8 cellular contexts compared by ENCODE assay signal in the genomic region with DNA sequence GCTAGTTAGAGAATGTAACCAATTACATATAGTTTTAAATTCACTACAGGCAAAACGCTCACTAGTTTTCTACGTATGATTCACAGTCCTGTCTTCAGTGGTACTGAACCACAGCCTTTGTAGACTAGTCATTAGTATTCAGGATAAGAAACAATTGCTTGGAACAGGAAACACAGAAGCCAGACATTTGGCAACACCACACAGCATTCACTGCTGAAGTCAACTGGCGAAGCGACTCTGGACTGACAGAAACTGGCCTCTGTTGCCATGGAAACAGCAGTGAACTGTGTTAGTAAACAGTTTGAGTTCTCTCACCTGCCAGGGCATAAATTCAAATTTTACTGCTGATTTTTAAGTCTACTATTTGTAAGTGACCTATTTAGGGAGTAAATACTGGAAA. TPM values are rescaled to one million over a fixed set of nuclear protein-coding genes. Genes with fewer than 3 reads are reported as not detected.
DNase-seq lines count a peak whose midpoint lies in the region; ATAC-seq, FAIRE-seq and TF ChIP-seq lines count a peak whose summit lies in the region.

No MANE protein-coding gene starts in this region.

- DNase-seq in DMS153 treated with DMSO at 0.1 percent for 48 hours (lab: John Stamatoyannopoulos, UW; ENCODE audit: unreplicated experiment), result peak; percentile 37
- peak; percentile 20 for DNase-seq in NCI-H187 treated with DMSO at 0.1 percent for 48 hours (lab: John Stamatoyannopoulos, UW)
- peak; percentile 84 to 89 for DNase-seq in dermis microvascular lymphatic vessel endothelial cell (ENCODE audit: low read depth in 2 of 2)
- no peak for DNase-seq in memory B cell (ENCODE audit: low spot score in 2 of 2)
- no peak for DNase-seq in brain microvascular endothelial cell
- DNase-seq in small intestine, result no peak

- no peaks in the 10 kb centered on the region for H3K36me3 Mint-ChIP-seq in memory B cell

- 33 to 48% (median 47%) methylated on average over 4 of the region's 4 CpGs for WGBS in small intestine, 3 donors

- in situ Hi-C loops in brain microvascular endothelial cell (cut with HindIII; ENCODE audit: low pct_ligation_motif_present, low sequenced_read_pairs), result no loop called here

- H3K4me3 ChIP-seq in brain microvascular endothelial cell (ENCODE audit: low read depth, low read length) (no peak overlapping the region), small intestine (ENCODE audit: low read depth in 1 of 2, low read length in 2 of 2) (no peak overlapping the region)

- no peaks in the 10 kb centered on the region for H3K9me3 ChIP-seq in small intestine (ENCODE audit: control insufficient read depth, low read depth)

- no peak for TF ChIP-seq CTCF in brain microvascular endothelial cell (IDR thresholded peaks at IDR 0.05; ENCODE audit: low read depth, low read length, missing control alignments)

- H3K27ac ChIP-seq in brain microvascular endothelial cell, result no peak overlapping the region
- no peak overlapping the region for H3K27ac ChIP-seq in small intestine (ENCODE audit: low read depth in 1 of 2, low read length in 1 of 2)

- no peaks in the 10 kb centered on the region for H3K4me1 Mint-ChIP-seq in memory B cell

- no peak overlapping the region for H3K4me3 Mint-ChIP-seq in memory B cell

- peaks cover 2% of the 10 kb centered on the region for H3K27me3 Mint-ChIP-seq in memory B cell

- no peaks in the 10 kb centered on the region for H3K27me3 ChIP-seq in brain microvascular endothelial cell (replicated peaks)
- no peaks in the 10 kb centered on the region for H3K27me3 ChIP-seq in small intestine (ENCODE audit: control insufficient read depth in 2 of 2, insufficient read depth in 2 of 2, low read length in 2 of 2)

- peak; percentile 29 for ATAC-seq in memory B cell (ENCODE audit: low read depth)
- no peak for ATAC-seq in HG03565 (IDR thresholded peaks at IDR 0.05; ENCODE audit: unreplicated experiment)
- ATAC-seq in GM19328 (IDR thresholded peaks at IDR 0.05; ENCODE audit: unreplicated experiment), result no peak

- no peak for FAIRE-seq in small intestine (lab: Jason Lieb, UNC)

- peaks cover 2% of the 10 kb centered on the region for H3K9me3 Mint-ChIP-seq in memory B cell

- H3K4me1 ChIP-seq in small intestine (ENCODE audit: control insufficient read depth in 2 of 2, insufficient read depth in 1 of 2, low read depth in 1 of 2, low read length in 1 of 2), result no peaks in the 10 kb centered on the region

- H3K36me3 ChIP-seq in brain microvascular endothelial cell (replicated peaks) (no peaks in the 10 kb centered on the region), small intestine (ENCODE audit: control insufficient read depth in 2 of 2, insufficient read depth in 2 of 2, low read length in 2 of 2) (no peaks in the 10 kb centered on the region)

- H3K27ac Mint-ChIP-seq in memory B cell, result no peak overlapping the region

RNA-seq across cellular contexts. Expression of a gene that starts 57.6 kb away (rescaled TPM):
- under 0.01 and 0.13 TPM in 2 replicates for total RNA-seq in dermis microvascular lymphatic vessel endothelial cell
- polyA plus RNA-seq in small intestine, result 1 to 10 TPM in 2 of 3 donors, under 1 TPM in 1; 0.22 to 7.3 (median 2.7) TPM

Comparison
In these comparisons a context has a peak if more than half of its experiments do, and no peak if none do; other contexts are left out.
1. DNase-seq: peak in DMS153 treated with DMSO at 0.1 percent for 48 hours (single experiment), NCI-H187 treated with DMSO at 0.1 percent for 48 hours (single experiment) and dermis microvascular lymphatic vessel endothelial cell (2 of 2); none in memory B cell (0 of 2), brain microvascular endothelial cell (single experiment) and small intestine (single experiment).